In the genomic region with DNA sequence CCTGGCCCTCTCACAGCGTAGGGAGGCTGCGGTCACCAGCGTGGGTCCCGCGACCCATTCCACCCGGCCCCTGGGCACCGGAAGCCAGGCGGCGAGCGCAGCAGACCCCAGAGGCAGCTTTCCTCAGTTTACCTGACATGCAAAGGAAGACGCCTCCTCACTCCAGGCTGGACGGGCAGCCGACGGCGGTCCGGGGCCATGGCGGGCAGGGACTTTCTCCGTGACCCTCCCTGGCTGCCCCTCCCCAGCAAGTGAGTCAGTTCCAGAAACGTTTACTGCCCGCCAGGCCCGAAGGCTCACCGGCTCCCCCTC, we compare ENCODE assay signal across 13 cellular contexts. TPM values are rescaled to one million over a fixed set of nuclear protein-coding genes. Genes with fewer than 3 reads are reported as not detected.
DNase-seq lines count a peak whose midpoint lies in the region; ATAC-seq, FAIRE-seq and TF ChIP-seq lines count a peak whose summit lies in the region.
"Had no signal": no experiment of that assay in that cellular context is flagged by ENCODE, and none has a peak within 500 bp of the region (broad histone marks: within the 10 kb centered on the region; RNA-seq: fewer than 3 reads in every experiment).

No MANE protein-coding gene starts in this region.

- H3K79me2 ChIP-seq in HCT116 (ENCODE audit: insufficient read depth, low read length) (peaks cover 92% of the 10 kb centered on the region), keratinocyte (ENCODE audit: control insufficient read depth, insufficient read depth, low read length) (peaks cover 99% of the 10 kb centered on the region)

- no peak for TF ChIP-seq EP300 in sigmoid colon (IDR thresholded peaks at IDR 0.05)

- TF ChIP-seq RAD21 in HCT116 (IDR thresholded peaks at IDR 0.05; ENCODE audit: low read depth): no peak

- dilution Hi-C loops in keratinocyte (cut with MboI; ENCODE audit: extremely low pct_ligation_motif_present, low sequenced_read_pairs): no loop called here

- RAD21 ChIA-PET in HCT116 (lab: Charles Lee; ENCODE audit: low non-redundant PET in 1 of 2, low total read pairs in 2 of 2, uncharacterized antibody in 2 of 2, unreplicated experiment in 2 of 2): no interaction called here

- 75% methylated on average over 20 of the region's 22 CpGs; no CpG with 5 or more reads in 1 of the 2 donors for WGBS in body of pancreas, 2 donors
- 88 to 89% methylated on average over 22 of the region's 22 CpGs for WGBS in sigmoid colon, 2 donors

- H3K36me3 ChIP-seq in HCT116 (ENCODE audit: control insufficient read depth in 1 of 2, insufficient read depth in 2 of 2, low read length in 2 of 2) (peaks cover 3 to 17% of the 10 kb centered on the region in 2 experiments; a peak in 2 of 4 replicates), body of pancreas (replicated peaks in 1 of 2; ENCODE audit: insufficient read depth in 1 of 2, low read depth in 2 of 2) (no peaks in the 10 kb centered on the region), keratinocyte (ENCODE audit: control insufficient read depth in 2 of 2, extremely low read depth in 1 of 2, insufficient read depth in 2 of 2, low read length in 2 of 2) (peaks cover 14 to 20% of the 10 kb centered on the region in 2 experiments), sigmoid colon (peaks cover 0 to 4% (median 0%) of the 10 kb centered on the region in 4 donors)

- H3K4me1 ChIP-seq in HCT116 (ENCODE audit: control insufficient read depth in 1 of 2, insufficient read depth in 2 of 2, low read length in 2 of 2): peaks cover 29 to 53% of the 10 kb centered on the region in 2 experiments
- peaks cover 56% of the 10 kb centered on the region for H3K4me1 ChIP-seq in body of pancreas
- H3K4me1 ChIP-seq in keratinocyte (ENCODE audit: control insufficient read depth, extremely low read depth, insufficient read depth, low read length): peaks cover 50% of the 10 kb centered on the region
- H3K4me1 ChIP-seq in sigmoid colon: peaks cover 0 to 73% (median 57%) of the 10 kb centered on the region in 4 donors

- ATAC-seq in HCT116: no peak
- no peak for ATAC-seq in body of pancreas
- ATAC-seq in HG03354 (IDR thresholded peaks at IDR 0.05; ENCODE audit: poor library complexity, severe bottlenecking, unreplicated experiment): no peak
- no peak for ATAC-seq in GM19035 (IDR thresholded peaks at IDR 0.05; ENCODE audit: unreplicated experiment)
- ATAC-seq in GM18907 (IDR thresholded peaks at IDR 0.05; ENCODE audit: unreplicated experiment): no peak
- ATAC-seq: left colon had no signal

- H3K4me2 ChIP-seq in HCT116 (ENCODE audit: low read length): peak overlapping the region; percentile 50; the same call in 1 of the 2 replicates
- peak overlapping the region; percentile 93 for H3K4me2 ChIP-seq in keratinocyte (ENCODE audit: control insufficient read depth, extremely low read depth, insufficient read depth, low read depth, low read length)

- H3K9me3 ChIP-seq in HCT116 (ENCODE audit: control insufficient read depth in 1 of 2, insufficient read depth in 1 of 2, low read depth in 1 of 2, low read length in 2 of 2) (no peaks in the 10 kb centered on the region), body of pancreas (no peaks in the 10 kb centered on the region), keratinocyte (ENCODE audit: control insufficient read depth, low read depth, low read length) (no peaks in the 10 kb centered on the region), sigmoid colon (no peaks in the 10 kb centered on the region)

- H3K27ac ChIP-seq in HCT116 (ENCODE audit: low read depth, low read length) (peak overlapping the region; percentile 60), body of pancreas (peak overlapping the region; percentile 69 to 86 (median 82)), keratinocyte (ENCODE audit: control insufficient read depth, insufficient read depth, low read length) (peak overlapping the region; percentile 94), sigmoid colon (peak overlapping the region; percentile 75 to 99 (median 88))
- H3K27ac ChIP-seq: VCaP had no signal

- intact Hi-C loops in HCT116 (cut with micrococcal nuclease): no loop called here
- intact Hi-C loops in body of pancreas (cut with DNase I): no loop called here
- intact Hi-C loops in sigmoid colon (cut with DNase I): no loop called here

- H3K27me3 ChIP-seq in HCT116 (ENCODE audit: insufficient read depth, low read length) (no peaks in the 10 kb centered on the region), body of pancreas (no peaks in the 10 kb centered on the region), keratinocyte (ENCODE audit: control insufficient read depth, extremely low read depth, insufficient read depth, low read length) (no peaks in the 10 kb centered on the region), sigmoid colon (no peaks in the 10 kb centered on the region)

- H2AFZ ChIP-seq in HCT116 (ENCODE audit: low read depth, low read length, poor library complexity, severe bottlenecking) (no peak overlapping the region), keratinocyte (ENCODE audit: control insufficient read depth, low read length) (no peak overlapping the region)

- H3K9me2 ChIP-seq in HCT116 (ENCODE audit: insufficient read depth): no peaks in the 10 kb centered on the region

- peak overlapping the region; percentile 40; the same call in 1 of the 2 replicates for H3K9ac ChIP-seq in HCT116 (ENCODE audit: low read length)
- H3K9ac ChIP-seq in keratinocyte (ENCODE audit: control insufficient read depth, extremely low read depth, insufficient read depth, low read length): peak overlapping the region; percentile 89

- no peak for DNase-seq in HCT116 (ENCODE audit: low read depth, low spot score)
- DNase-seq in body of pancreas: no peak
- DNase-seq in keratinocyte (ENCODE audit: low read depth, low spot score): no peak
- DNase-seq in sigmoid colon: no peak
- DNase-seq in NK-92 treated with Interleukin-12 subunit alpha and Interleukin-12 subunit beta, amount 100 ng/mL, for 24 hours (lab: John Stamatoyannopoulos, UW): no peak
- DNase-seq: activated T-cell treated with anti-CD3 and anti-CD28 coated beads, Interleukin-2, amount 50 U/mL, for 24 hours; AML-193; left colon; NCI-H446 had no signal

- BruUV-seq in HCT116 (replicated peaks; lab: Mats Ljungman, UMichigan): no TSS peak

- FAIRE-seq in keratinocyte (lab: Jason Lieb, UNC): no peak

- TF ChIP-seq CTCF in HCT116 (IDR thresholded peaks at IDR 0.05 in 2 of 3, conservative IDR thresholded peaks at IDR 0.05 in 1 of 3; ENCODE audit: borderline replicate concordance in 1 of 3, insufficient read depth in 1 of 3, low read depth in 2 of 3, low read length in 2 of 3) (no peak), body of pancreas (IDR thresholded peaks at IDR 0.05) (no peak), keratinocyte (optimal IDR thresholded peaks at IDR 0.05 in 1 of 3, IDR thresholded peaks at IDR 0.05 in 1 of 3, conservative IDR thresholded peaks at IDR 0.05 in 1 of 3; ENCODE audit: extremely low read depth in 1 of 3, insufficient read depth in 2 of 3, low read length in 3 of 3) (no peak), sigmoid colon (IDR thresholded peaks at IDR 0.05) (no peak)

- CTCF ChIA-PET in HCT116 (lab: Charles Lee): no interaction called here

- H3K4me3 ChIP-seq in HCT116 (replicated peaks in 1 of 2; ENCODE audit: low read depth in 1 of 2, low read length in 2 of 2) (no peak overlapping the region), body of pancreas (no peak overlapping the region), keratinocyte (ENCODE audit: control insufficient read depth in 2 of 3, extremely low read depth in 1 of 3, insufficient read depth in 2 of 3, low read depth in 1 of 3, low read length in 3 of 3) (peak overlapping the region; percentile 51 to 72 (median 65)), sigmoid colon (peak overlapping the region in 3 of 4 donors; percentile 26 to 38 (median 35))

- H3K9me1 ChIP-seq in keratinocyte (ENCODE audit: control insufficient read depth, extremely low read depth, insufficient read depth, low read length): peaks cover 5% of the 10 kb centered on the region

- TF ChIP-seq POLR2A in HCT116 (IDR thresholded peaks at IDR 0.05; ENCODE audit: borderline replicate concordance, extremely low read depth, insufficient read depth, insufficient read length) (no peak), body of pancreas (IDR thresholded peaks at IDR 0.05) (no peak), sigmoid colon (IDR thresholded peaks at IDR 0.05) (no peak)

- H4K20me1 ChIP-seq in HCT116 (ENCODE audit: insufficient read depth) (no peaks in the 10 kb centered on the region), keratinocyte (ENCODE audit: control insufficient read depth, extremely low read depth, insufficient read depth, low read length) (peaks cover 22% of the 10 kb centered on the region)

- POLR2A ChIA-PET in HCT116 (lab: Charles Lee): no interaction called here

TF ChIP-seq in HCT116, 20 proteins besides CTCF, POLR2A, EP300 and RAD21 (continues in another document):
- no peak for TF ChIP-seq YY1 (IDR thresholded peaks at IDR 0.05; ENCODE audit: extremely low read depth, insufficient replicate concordance, low read depth, low read length)
- TF ChIP-seq ZFX (IDR thresholded peaks at IDR 0.05): no peak
- TF ChIP-seq JUND (IDR thresholded peaks at IDR 0.05): no peak

RNA-seq across cellular contexts. Expression of a gene that starts 5.5 kb away (rescaled TPM):
- total RNA-seq in HCT116 (2021; ENCODE audit: unreplicated experiment) (66.4 TPM), body of pancreas (10 to 100 TPM; 14.0 to 30.7 TPM), sigmoid colon (10 to 100 TPM in 3 of 4 donors, 1 to 10 TPM in 1; 6.8 to 91.9 (median 14.7) TPM)
- 35.8 and 46.2 TPM in 2 replicates for polyA plus RNA-seq in HCT116 (2012)
- polyA plus RNA-seq in keratinocyte (10.9 to 19.4 TPM (median 13.1 TPM) in 3 replicates), sigmoid colon (10 to 100 TPM; 11.4 to 75.0 (median 14.8) TPM)
- 12.9 TPM for polyA plus RNA-seq in keratinocyte (2011; ENCODE audit: low read depth)
- polyA plus RNA-seq in keratinocyte (2011; cell fraction: cytosol; rRNA removed): 6.0 and 14.5 TPM in 2 replicates
- 32.2 and 48.0 TPM in 2 replicates for polyA plus RNA-seq in keratinocyte (2011; cell fraction: nucleus; rRNA removed)
- 17.3 and 24.6 TPM in 2 replicates for polyA plus RNA-seq in keratinocyte (2012; ENCODE audit: low replicate concordance)
- 14.6 to 40.2 TPM (median 23.0 TPM) in 3 replicates for polyA minus RNA-seq in keratinocyte
- 32.6 TPM for polyA minus RNA-seq in keratinocyte (2011; cell fraction: cytosol; rRNA and poly(A)+ RNA removed)
- 36.5 and 41.8 TPM in 2 replicates for polyA minus RNA-seq in keratinocyte (2011; cell fraction: nucleus; rRNA and poly(A)+ RNA removed)

RNA-seq across cellular contexts. Expression of a gene that starts 37.1 kb away (rescaled TPM):
- total RNA-seq in HCT116 (2021; ENCODE audit: unreplicated experiment): 86.9 TPM
- polyA plus RNA-seq in HCT116 (2012): 67.3 and 71.4 TPM in 2 replicates
- total RNA-seq in body of pancreas: 10 to 100 TPM; 49.0 to 68.6 TPM
- 24.6 to 31.4 TPM (median 28.1 TPM) in 3 replicates for polyA plus RNA-seq in keratinocyte
- polyA plus RNA-seq in keratinocyte (2011; ENCODE audit: low read depth): 21.6 TPM
- 13.7 and 27.8 TPM in 2 replicates for polyA plus RNA-seq in keratinocyte (2011; cell fraction: cytosol; rRNA removed)
- polyA plus RNA-seq in keratinocyte (2011; cell fraction: nucleus; rRNA removed): 47.3 and 54.0 TPM in 2 replicates
- polyA plus RNA-seq in keratinocyte (2012; ENCODE audit: low replicate concordance): 26.4 and 38.3 TPM in 2 replicates
- polyA minus RNA-seq in keratinocyte: 19.7 to 42.7 TPM (median 21.9 TPM) in 3 replicates
- 56.2 TPM for polyA minus RNA-seq in keratinocyte (2011; cell fraction: cytosol; rRNA and poly(A)+ RNA removed)
- 25.7 and 29.2 TPM in 2 replicates for polyA minus RNA-seq in keratinocyte (2011; cell fraction: nucleus; rRNA and poly(A)+ RNA removed)
- 10 to 100 TPM; 36.4 to 51.0 (median 42.7) TPM for total RNA-seq in sigmoid colon
- polyA plus RNA-seq in sigmoid colon: 10 to 100 TPM; 31.2 to 86.5 (median 41.8) TPM

Comparison
In these comparisons a context has a peak if more than half of its experiments do, and no peak if none do; other contexts are left out.
1. H3K4me3 ChIP-seq: peak in keratinocyte (3 of 3) and sigmoid colon (3 of 4); none in HCT116 (0 of 2) and body of pancreas (0 of 2).
2. Peak in every context shown above with its lines, with median percentiles within 50 percentile points of each other: H3K27ac ChIP-seq.